33 cellular contexts compared by ENCODE assay signal in genomic region chr10:51759896-51760534, GRCh38.
DNase-seq lines count a peak whose midpoint lies in the region; ATAC-seq and TF ChIP-seq lines count a peak whose summit lies in the region.
"Had no signal": no experiment of that assay in that cellular context is flagged by ENCODE, and none has a peak within 500 bp of the region (broad histone marks: within the 10 kb centered on the region; RNA-seq: fewer than 3 reads in every experiment).

No MANE protein-coding gene starts in this region.

- H3K36me3 ChIP-seq in tibial artery = no peaks in the 10 kb centered on the region
- H3K36me3 ChIP-seq: colonic mucosa, heart left ventricle, right atrium auricular region, spleen, vagina had no signal

- TF ChIP-seq CTCF in fibroblast of the aortic adventitia (IDR thresholded peaks at IDR 0.05; ENCODE audit: insufficient read depth, low read length) (no peak), tibial artery (IDR thresholded peaks at IDR 0.05) (no peak)

- no peaks in the 10 kb centered on the region for H3K27me3 Mint-ChIP-seq in activated T-helper 1 cell treated with anti-CD3 and anti-CD28 coated beads, Interleukin-12 subunit alpha, Interleukin-12 subunit beta, Interleukin-2, Interleukin-4 antibody, amounts not matched to agents 30 ng/mL and 10 ng/mL and 1 ng/mL, durations not matched to agents 14 hours and 24 hours and 36 hours (ENCODE audit: insufficient read depth)
- H3K27me3 Mint-ChIP-seq: CD4-positive, alpha-beta memory T cell; T-helper 17 cell had no signal

- H3K4me1 ChIP-seq in tibial artery = peaks cover 0 to 34% (median 2%) of the 10 kb centered on the region in 4 donors
- H3K4me1 ChIP-seq: colonic mucosa, spleen, vagina had no signal

- intact Hi-C loops in tibial artery (cut with DNase I; ENCODE audit: low total_unique reads) = loop anchor here (5.0 kb wide), 1 partner anchor 562 kb away; no protein-coding TSS in a partner anchor
- intact Hi-C loops in activated T-helper 1 cell treated with anti-CD3 and anti-CD28 coated beads, Interleukin-12 subunit alpha, Interleukin-12 subunit beta, Interleukin-2, Interleukin-4 antibody, amounts not matched to agents 30 ng/mL and 10 ng/mL and 1 ng/mL, durations not matched to agents 14 hours and 24 hours and 36 hours (cut with micrococcal nuclease) = no loop called here

- H3K4me3 ChIP-seq in fibroblast of the aortic adventitia (ENCODE audit: low read depth, low read length) (no peak overlapping the region), tibial artery (no peak overlapping the region)
- H3K4me3 ChIP-seq: colonic mucosa, heart left ventricle, right atrium auricular region, spleen, vagina had no signal

- H3K9me3 ChIP-seq in tibial artery = no peaks in the 10 kb centered on the region
- H3K9me3 ChIP-seq: colonic mucosa, right atrium auricular region, vagina had no signal

- H3K36me3 Mint-ChIP-seq in activated T-helper 1 cell treated with anti-CD3 and anti-CD28 coated beads, Interleukin-12 subunit alpha, Interleukin-12 subunit beta, Interleukin-2, Interleukin-4 antibody, amounts not matched to agents 30 ng/mL and 10 ng/mL and 1 ng/mL, durations not matched to agents 14 hours and 24 hours and 36 hours (ENCODE audit: low read depth) = no peaks in the 10 kb centered on the region
- H3K36me3 Mint-ChIP-seq: activated naive CD8-positive, alpha-beta T cell; CD4-positive, alpha-beta memory T cell had no signal

- peak; percentile 47 for ATAC-seq in GM18858 (IDR thresholded peaks at IDR 0.05; ENCODE audit: unreplicated experiment)
- peak; percentile 55 for ATAC-seq in GM19463 (IDR thresholded peaks at IDR 0.05; ENCODE audit: unreplicated experiment)
- ATAC-seq in HG03064 (IDR thresholded peaks at IDR 0.05; ENCODE audit: low read depth, unreplicated experiment) = peak; percentile 57
- ATAC-seq: heart left ventricle; stimulated activated naive CD8-positive, alpha-beta T cell treated with anti-CD3 and anti-CD28 coated beads, Interleukin-15, Interleukin-2, amounts not matched to agents 100 U/mL and 50 U/mL, for 24 hours; T-helper 17 cell had no signal

- no peak overlapping the region for H3K27ac Mint-ChIP-seq in activated T-helper 1 cell treated with anti-CD3 and anti-CD28 coated beads, Interleukin-12 subunit alpha, Interleukin-12 subunit beta, Interleukin-2, Interleukin-4 antibody, amounts not matched to agents 30 ng/mL and 10 ng/mL and 1 ng/mL, durations not matched to agents 14 hours and 24 hours and 36 hours
- H3K27ac Mint-ChIP-seq: activated naive CD8-positive, alpha-beta T cell; B cell; CD4-positive, alpha-beta memory T cell; H9; T-helper 17 cell had no signal

- H3K4me1 Mint-ChIP-seq in activated T-helper 1 cell treated with anti-CD3 and anti-CD28 coated beads, Interleukin-12 subunit alpha, Interleukin-12 subunit beta, Interleukin-2, Interleukin-4 antibody, amounts not matched to agents 30 ng/mL and 10 ng/mL and 1 ng/mL, durations not matched to agents 14 hours and 24 hours and 36 hours (ENCODE audit: low read depth) = no peaks in the 10 kb centered on the region
- H3K4me1 Mint-ChIP-seq: B cell; CD4-positive, alpha-beta memory T cell; T-helper 17 cell had no signal

- DNase-seq in fibroblast of the aortic adventitia (ENCODE audit: low read depth) (peak; percentile 33), kidney glomerular epithelial cell (lab: John Stamatoyannopoulos, UW) (no peak), tibial artery (no peak), GDM1 (lab: John Stamatoyannopoulos, UW) (no peak)
- DNase-seq in activated T-helper 1 cell treated with anti-CD3 and anti-CD28 coated beads, Interleukin-12 subunit alpha, Interleukin-12 subunit beta, Interleukin-2, Interleukin-4 antibody, amounts not matched to agents 30 ng/mL and 10 ng/mL and 1 ng/mL, durations not matched to agents 14 hours and 24 hours and 36 hours (ENCODE audit: low spot score) = no peak
- DNase-seq: activated CD4-positive, alpha-beta T cell treated with anti-CD3 and anti-CD28 coated beads, Interleukin-2, amount 50 U/mL, for 1 hour; activated CD4-positive, CD25-positive, alpha-beta regulatory T cell; activated effector memory CD4-positive, alpha-beta T cell treated with anti-CD3 and anti-CD28 coated beads, Interleukin-2, amount 50 U/mL, for 16 hours; activated T-cell treated with anti-CD3 and anti-CD28 coated beads, Interleukin-2, amount 50 U/mL, for 1 hour; CD4-positive, alpha-beta memory T cell; colonic mucosa; DND-41; effector memory CD4-positive, alpha-beta T cell; erythroblast; H9; heart left ventricle; Kasumi-1; kidney; NCI-H1417; NCI-H2029 treated with DMSO at 0.1 percent for 48 hours; NCI-H524 treated with DMSO at 0.1 percent for 48 hours; SHP77; spleen; stimulated activated CD4-positive, alpha-beta T cell treated with anti-CD3 and anti-CD28 coated beads, Interleukin-2, amount 100 ng/mL, for 24 hours; stimulated activated naive CD8-positive, alpha-beta T cell treated with anti-CD3 and anti-CD28 coated beads, Interleukin-15, Interleukin-2, amounts not matched to agents 100 U/mL and 50 U/mL, for 24 hours; T-helper 17 cell had no signal

- H3K27ac ChIP-seq in tibial artery = no peak overlapping the region
- H3K27ac ChIP-seq: colonic mucosa, heart left ventricle, right atrium auricular region, spleen, vagina had no signal

- H3K27me3 ChIP-seq in tibial artery = no peaks in the 10 kb centered on the region
- H3K27me3 ChIP-seq: colonic mucosa, heart left ventricle, right atrium auricular region, spleen, vagina had no signal

- H3K9me3 Mint-ChIP-seq in activated T-helper 1 cell treated with anti-CD3 and anti-CD28 coated beads, Interleukin-12 subunit alpha, Interleukin-12 subunit beta, Interleukin-2, Interleukin-4 antibody, amounts not matched to agents 30 ng/mL and 10 ng/mL and 1 ng/mL, durations not matched to agents 14 hours and 24 hours and 36 hours = no peaks in the 10 kb centered on the region
- H3K9me3 Mint-ChIP-seq: CD4-positive, alpha-beta memory T cell; H9 had no signal

- H3K4me3 Mint-ChIP-seq in activated T-helper 1 cell treated with anti-CD3 and anti-CD28 coated beads, Interleukin-12 subunit alpha, Interleukin-12 subunit beta, Interleukin-2, Interleukin-4 antibody, amounts not matched to agents 30 ng/mL and 10 ng/mL and 1 ng/mL, durations not matched to agents 14 hours and 24 hours and 36 hours = no peak overlapping the region
- H3K4me3 Mint-ChIP-seq: activated naive CD8-positive, alpha-beta T cell; B cell; CD4-positive, alpha-beta memory T cell; H9; T-helper 17 cell had no signal
